In the genomic region with DNA sequence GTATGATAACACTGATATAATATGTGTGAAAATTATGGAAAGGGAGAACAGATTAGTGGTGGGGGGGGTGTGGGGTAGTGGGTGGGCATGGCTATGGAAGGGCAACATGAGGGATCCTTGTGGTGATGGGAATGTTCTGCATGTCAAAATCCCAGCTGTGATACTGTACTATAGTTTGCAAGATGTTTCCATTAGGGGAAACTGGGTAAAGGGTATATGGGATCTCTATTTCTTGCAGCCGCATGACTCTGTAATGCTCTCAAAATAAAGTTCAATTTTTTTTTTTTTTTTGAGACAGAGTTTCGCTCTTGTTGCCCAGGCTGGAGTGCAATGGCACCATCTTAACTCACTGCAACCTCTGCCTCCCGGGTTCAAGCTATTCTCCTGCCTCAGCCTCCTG, we compare ENCODE assay signal across 18 cellular contexts. TPM values are rescaled to one million over a fixed set of nuclear protein-coding genes. Genes with fewer than 3 reads are reported as not detected.
DNase-seq lines count a peak whose midpoint lies in the region; ATAC-seq and TF ChIP-seq lines count a peak whose summit lies in the region.
"Had no signal": no experiment of that assay in that cellular context is flagged by ENCODE, and none has a peak within 500 bp of the region (broad histone marks: within the 10 kb centered on the region; RNA-seq: fewer than 3 reads in every experiment).

No MANE protein-coding gene starts in this region.

- no peaks in the 10 kb centered on the region for H3K27me3 Mint-ChIP-seq in T-helper 2 cell treated with Interferon-gamma antibody and Interleukin-4, amounts not matched to agents 5 μg/mL and 100 μg/mL, for 36 hours (ENCODE audit: low read depth)
- no peaks in the 10 kb centered on the region for H3K27me3 Mint-ChIP-seq in activated naive CD8-positive, alpha-beta T cell treated with anti-CD3 and anti-CD28 coated beads, Interleukin-2, amount 50 U/mL, for 24 hours
- H3K27me3 Mint-ChIP-seq: CD4-positive, alpha-beta memory T cell had no signal

- H3K79me2 ChIP-seq in MM.1S (ENCODE audit: low read length): peaks cover 80% of the 10 kb centered on the region
- peaks cover 75% of the 10 kb centered on the region for H3K79me2 ChIP-seq in hepatocyte

- H3F3A ChIP-seq in MM.1S (ENCODE audit: insufficient read depth, low read length): peaks cover 7% of the 10 kb centered on the region

- H3K4me3 Mint-ChIP-seq in T-helper 2 cell treated with Interferon-gamma antibody and Interleukin-4, amounts not matched to agents 5 μg/mL and 100 μg/mL, for 36 hours: peak overlapping the region; percentile 55
- H3K4me3 Mint-ChIP-seq in activated naive CD8-positive, alpha-beta T cell treated with anti-CD3 and anti-CD28 coated beads, Interleukin-2, amount 50 U/mL, for 24 hours: no peak overlapping the region

- H2AFZ ChIP-seq in MM.1S (ENCODE audit: low read length) (no peak overlapping the region), hepatocyte (no peak overlapping the region)

- peaks cover 6 to 18% (median 15%) of the 10 kb centered on the region in 11 experiments for H3K36me3 ChIP-seq in BLaER1 treated with 17β-estradiol and CSF1 and Interleukin-3, amounts not matched to agents 10 nM and 100 nM
- H3K36me3 ChIP-seq in MM.1S (replicated peaks; ENCODE audit: insufficient read depth, low read length) (no peaks in the 10 kb centered on the region), transverse colon (peaks cover 0 to 6% (median 0%) of the 10 kb centered on the region in 4 donors), hepatocyte (replicated peaks; ENCODE audit: insufficient read depth, low read depth) (no peaks in the 10 kb centered on the region)

- in situ Hi-C loops in transverse colon (cut with MboI; ENCODE audit: low pct_ligation_motif_present in 1 of 4, low pct_unique_long_range_greater_than_20kb in 1 of 4, low sequenced_read_pairs in 3 of 4): no loop called here

- H3K9me3 Mint-ChIP-seq in T-helper 2 cell treated with Interferon-gamma antibody and Interleukin-4, amounts not matched to agents 5 μg/mL and 100 μg/mL, for 36 hours: no peaks in the 10 kb centered on the region
- H3K9me3 Mint-ChIP-seq in activated naive CD8-positive, alpha-beta T cell treated with anti-CD3 and anti-CD28 coated beads, Interleukin-2, amount 50 U/mL, for 24 hours: no peaks in the 10 kb centered on the region

- H4K20me1 ChIP-seq in BLaER1 treated with 17β-estradiol and CSF1 and Interleukin-3, amounts not matched to agents 10 nM and 100 nM: peaks cover 38 to 100% (median 100%) of the 10 kb centered on the region in 11 experiments; a peak in 21 of 22 replicates
- H4K20me1 ChIP-seq in MM.1S (ENCODE audit: insufficient read depth, low read length) (no peaks in the 10 kb centered on the region), hepatocyte (ENCODE audit: insufficient read depth, poor library complexity, severe bottlenecking) (no peaks in the 10 kb centered on the region)

- no peak overlapping the region for H3K27ac ChIP-seq in BLaER1 treated with 17β-estradiol and CSF1 and Interleukin-3, amounts not matched to agents 10 nM and 100 nM
- H3K27ac ChIP-seq in MM.1S (ENCODE audit: low read length): no peak overlapping the region
- H3K27ac ChIP-seq in transverse colon: no peak overlapping the region
- no peak overlapping the region for H3K27ac ChIP-seq in hepatocyte
- H3K27ac ChIP-seq: 22Rv1, HL-60 had no signal

- H3K4me3 ChIP-seq in BLaER1 treated with 17β-estradiol and CSF1 and Interleukin-3, amounts not matched to agents 10 nM and 100 nM: no peak overlapping the region
- no peak overlapping the region for H3K4me3 ChIP-seq in MM.1S (ENCODE audit: low read length)
- H3K4me3 ChIP-seq in transverse colon: no peak overlapping the region
- H3K4me3 ChIP-seq in hepatocyte: no peak overlapping the region

- H3K4me2 ChIP-seq in BLaER1 treated with 17β-estradiol and CSF1 and Interleukin-3, amounts not matched to agents 10 nM and 100 nM: peak overlapping the region in 6 of 11 experiments; percentile 39 to 62 (median 50); a peak in 8 of 22 replicates
- 0 out of 2 replicates have a peak overlapping the region, but pooled peaks have one; percentile 18 for H3K4me2 ChIP-seq in MM.1S (ENCODE audit: low read depth, low read length)
- H3K4me2 ChIP-seq in hepatocyte: no peak overlapping the region

- no peak for ATAC-seq in activated naive CD8-positive, alpha-beta T cell treated with anti-CD3 and anti-CD28 coated beads, Interleukin-2, amount 50 U/mL, for 24 hours

- peak overlapping the region; percentile 35 for H3K27ac Mint-ChIP-seq in T-helper 2 cell treated with Interferon-gamma antibody and Interleukin-4, amounts not matched to agents 5 μg/mL and 100 μg/mL, for 36 hours
- H3K27ac Mint-ChIP-seq in activated naive CD8-positive, alpha-beta T cell treated with anti-CD3 and anti-CD28 coated beads, Interleukin-2, amount 50 U/mL, for 24 hours: peak overlapping the region; percentile 9

- H3K36me3 Mint-ChIP-seq in T-helper 2 cell treated with Interferon-gamma antibody and Interleukin-4, amounts not matched to agents 5 μg/mL and 100 μg/mL, for 36 hours (ENCODE audit: low read depth): peaks cover 31% of the 10 kb centered on the region
- H3K36me3 Mint-ChIP-seq in activated naive CD8-positive, alpha-beta T cell treated with anti-CD3 and anti-CD28 coated beads, Interleukin-2, amount 50 U/mL, for 24 hours (ENCODE audit: low read depth): peaks cover 25% of the 10 kb centered on the region

- H3K4me1 Mint-ChIP-seq in T-helper 2 cell treated with Interferon-gamma antibody and Interleukin-4, amounts not matched to agents 5 μg/mL and 100 μg/mL, for 36 hours (ENCODE audit: low read depth): peaks cover 74% of the 10 kb centered on the region
- peaks cover 84% of the 10 kb centered on the region for H3K4me1 Mint-ChIP-seq in activated naive CD8-positive, alpha-beta T cell treated with anti-CD3 and anti-CD28 coated beads, Interleukin-2, amount 50 U/mL, for 24 hours

- no peak for DNase-seq in T-helper 2 cell treated with Interferon-gamma antibody and Interleukin-4, amounts not matched to agents 5 μg/mL and 100 μg/mL, for 36 hours (ENCODE audit: low spot score)
- DNase-seq in T-helper 2 cell (no peak), MM.1S (no peak), transverse colon (no peak), hepatocyte (ENCODE audit: low spot score) (no peak), pons (ENCODE audit: low spot score) (no peak)
- DNase-seq in activated naive CD8-positive, alpha-beta T cell treated with anti-CD3 and anti-CD28 coated beads, Interleukin-2, amount 50 U/mL, for 24 hours: no peak
- DNase-seq: DMS53, GOT3, NCI-H1048, NCI-H1436 treated with DMSO at 0.1 percent for 48 hours, NCI-H2029, NCI-H2171, NCI-H526 had no signal

- H3K9me2 ChIP-seq in MM.1S (replicated peaks; ENCODE audit: insufficient read depth, low read length) (no peaks in the 10 kb centered on the region), hepatocyte (replicated peaks; ENCODE audit: insufficient read depth) (no peaks in the 10 kb centered on the region)

- intact Hi-C loops in transverse colon (cut with DNase I; ENCODE audit: low total_unique reads): no loop called here

- peaks cover 51 to 69% (median 64%) of the 10 kb centered on the region in 10 experiments for H3K4me1 ChIP-seq in BLaER1 treated with 17β-estradiol and CSF1 and Interleukin-3, amounts not matched to agents 10 nM and 100 nM
- H3K4me1 ChIP-seq in MM.1S (ENCODE audit: low read length) (0 out of 2 replicates have a peak, but pooled peaks cover 3% of the 10 kb centered on the region), transverse colon (peaks cover 4 to 19% (median 7%) of the 10 kb centered on the region in 4 donors), hepatocyte (ENCODE audit: insufficient read depth) (no peaks in the 10 kb centered on the region)

- TF ChIP-seq CTCF in MM.1S (IDR thresholded peaks at IDR 0.05; ENCODE audit: low read length) (no peak), transverse colon (IDR thresholded peaks at IDR 0.05) (no peak), hepatocyte (IDR thresholded peaks at IDR 0.05; ENCODE audit: poor library complexity) (no peak)

- no peak for TF ChIP-seq POLR2A in transverse colon (IDR thresholded peaks at IDR 0.05)

- no peak for TF ChIP-seq EP300 in transverse colon (IDR thresholded peaks at IDR 0.05; ENCODE audit: low read depth)

- no peak overlapping the region for H3K9ac ChIP-seq in BLaER1 treated with 17β-estradiol and CSF1 and Interleukin-3, amounts not matched to agents 10 nM and 100 nM
- no peak overlapping the region for H3K9ac ChIP-seq in MM.1S (ENCODE audit: low read length)

- H3K9me3 ChIP-seq in BLaER1 treated with 17β-estradiol and CSF1 and Interleukin-3, amounts not matched to agents 10 nM and 100 nM (replicated peaks in 1 of 11): no peaks in the 10 kb centered on the region
- H3K9me3 ChIP-seq in MM.1S (replicated peaks; ENCODE audit: insufficient read depth, low read length): no peaks in the 10 kb centered on the region
- H3K9me3 ChIP-seq in transverse colon: no peaks in the 10 kb centered on the region
- no peaks in the 10 kb centered on the region for H3K9me3 ChIP-seq in hepatocyte (ENCODE audit: low read depth)

- WGBS in transverse colon (ENCODE audit: low coverage in 1 of 2), 2 donors: 70 to 83% methylated on average over 2 to 3 of the region's 3 CpGs
- 95% methylated on average over 3 of the region's 3 CpGs for WGBS in hepatocyte (ENCODE audit: low lambda C conversion rate, missing lambda C conversion rate)

- H3K27me3 ChIP-seq in BLaER1 treated with 17β-estradiol and CSF1 and Interleukin-3, amounts not matched to agents 10 nM and 100 nM: peaks cover 0 to 16% (median 10%) of the 10 kb centered on the region in 11 experiments; a peak in 11 of 22 replicates
- no peaks in the 10 kb centered on the region for H3K27me3 ChIP-seq in MM.1S (replicated peaks; ENCODE audit: insufficient read depth, low read length)
- H3K27me3 ChIP-seq in transverse colon: no peaks in the 10 kb centered on the region
- no peaks in the 10 kb centered on the region for H3K27me3 ChIP-seq in hepatocyte

RNA-seq across cellular contexts. Expression of a gene that starts 14.3 kb away (rescaled TPM):
- total RNA-seq in transverse colon: 1 to 10 TPM; 2.4 to 9.6 (median 7.6) TPM
- 17.3 and 17.4 TPM in 2 replicates for total RNA-seq in hepatocyte
- polyA plus RNA-seq in hepatocyte: 10.2 and 10.6 TPM in 2 replicates
